12 cellular contexts compared by ENCODE assay signal in genomic region chr2:188984126-188984525, GRCh38. TPM values are rescaled to one million over a fixed set of nuclear protein-coding genes. Genes with fewer than 3 reads are reported as not detected.
DNase-seq lines count a peak whose midpoint lies in the region; ATAC-seq, FAIRE-seq and TF ChIP-seq lines count a peak whose summit lies in the region.
"Had no signal": no experiment of that assay in that cellular context is flagged by ENCODE, and none has a peak within 500 bp of the region (broad histone marks: within the 10 kb centered on the region; RNA-seq: fewer than 3 reads in every experiment).

No MANE protein-coding gene starts in this region.

- H2AFZ ChIP-seq in mesenchymal stem cell (ENCODE audit: low read depth, low read length) = no peak overlapping the region

- no peak overlapping the region for H2AK5ac ChIP-seq in mesenchymal stem cell (ENCODE audit: low read length, severe bottlenecking)

- no peak overlapping the region for H3K4ac ChIP-seq in mesenchymal stem cell (ENCODE audit: low read depth in 1 of 2, low read length in 2 of 2)

- no peaks in the 10 kb centered on the region for H3K27me3 Mint-ChIP-seq in activated T-helper 17 cell treated with anti-CD3 and anti-CD28 coated beads, Interleukin-2, amount 50 U/mL, for 72 hours

- H3K4me3 Mint-ChIP-seq in activated T-helper 17 cell treated with anti-CD3 and anti-CD28 coated beads, Interleukin-2, amount 50 U/mL, for 72 hours = no peak overlapping the region

- H4K91ac ChIP-seq in mesenchymal stem cell (ENCODE audit: low read length) = no peak overlapping the region

- no peak overlapping the region for H2BK12ac ChIP-seq in mesenchymal stem cell (ENCODE audit: low read length in 2 of 2)

- no peaks in the 10 kb centered on the region for H3K27me3 ChIP-seq in mesenchymal stem cell (ENCODE audit: control insufficient read depth in 1 of 2, insufficient read depth in 1 of 2, low read length in 2 of 2)

- DNase-seq in A549 (ENCODE audit: low read depth in 1 of 2, low spot score in 1 of 2) (peak in 1 of 2 experiments; percentile 36), HS-5 (ENCODE audit: low read depth) (peak; percentile 84), cardiac fibroblast (ENCODE audit: low read depth in 2 of 2) (peak; percentile 66 to 80), mesenchymal stem cell (peak; percentile 55), NCI-H146 (lab: John Stamatoyannopoulos, UW) (no peak), NCI-H2171 (lab: John Stamatoyannopoulos, UW) (no peak)
- DNase-seq: activated gamma-delta T cell treated with Interleukin-2 at 50 U/mL for 16 hours; head of caudate nucleus; stimulated activated naive CD4-positive, alpha-beta T cell treated with Interleukin-2 at 50 U/mL for 16 hours had no signal

- H3K36me3 ChIP-seq in mesenchymal stem cell (ENCODE audit: control insufficient read depth in 1 of 2, insufficient read depth in 2 of 2, low read depth in 1 of 2, low read length in 2 of 2) = peaks cover 0 to 64% of the 10 kb centered on the region in 2 experiments
- H3K36me3 ChIP-seq: prostate gland had no signal

- TF ChIP-seq EP300 in A549 (IDR thresholded peaks at IDR 0.05) = no peak

- peaks cover under 1% of the 10 kb centered on the region for H3K4me1 Mint-ChIP-seq in activated T-helper 17 cell treated with anti-CD3 and anti-CD28 coated beads, Interleukin-2, amount 50 U/mL, for 72 hours

- peak; percentile 41; the same call in 2 of the 3 replicates for TF ChIP-seq CTCF in A549 (IDR thresholded peaks at IDR 0.05)
- peak; percentile 34 for TF ChIP-seq CTCF in cardiac fibroblast (IDR thresholded peaks at IDR 0.05; ENCODE audit: low read depth, low read length)

- H3K4me3 ChIP-seq in A549 = no peak overlapping the region
- H3K4me3 ChIP-seq in cardiac fibroblast (replicated peaks in 1 of 2; ENCODE audit: low read depth in 2 of 2, low read length in 2 of 2) = no peak overlapping the region
- peak overlapping the region in 1 of 2 experiments; percentile 32 for H3K4me3 ChIP-seq in mesenchymal stem cell (ENCODE audit: insufficient read depth in 1 of 2, low read depth in 1 of 2, low read length in 2 of 2)
- H3K4me3 ChIP-seq: prostate gland had no signal

- no peak overlapping the region for H2BK5ac ChIP-seq in mesenchymal stem cell (ENCODE audit: low read depth, low read length, poor library complexity, severe bottlenecking)

- H3K9me3 ChIP-seq in A549 (no peaks in the 10 kb centered on the region), mesenchymal stem cell (ENCODE audit: control insufficient read depth, low read length) (no peaks in the 10 kb centered on the region)
- H3K9me3 ChIP-seq: prostate gland had no signal

- no peak overlapping the region for H2BK15ac ChIP-seq in mesenchymal stem cell (ENCODE audit: low read depth, poor library complexity, severe bottlenecking)

- FAIRE-seq in A549 (lab: Jason Lieb, UNC) = peak; percentile 18

- no peak overlapping the region for H3K4me2 ChIP-seq in A549
- no peak overlapping the region for H3K4me2 ChIP-seq in mesenchymal stem cell (ENCODE audit: low read length, poor library complexity, severe bottlenecking)

- ATAC-seq in A549 (peak in 1 of 2 experiments; percentile 51; a peak in 1 of 6 replicates), GM19397 (IDR thresholded peaks at IDR 0.05; ENCODE audit: unreplicated experiment) (no peak)
- ATAC-seq in activated T-helper 17 cell treated with anti-CD3 and anti-CD28 coated beads, Interleukin-2, amount 50 U/mL, for 72 hours (replicated peaks) = no peak

- CTCF ChIA-PET in A549 (lab: Yijun Ruan, JAX) = interaction anchor here (0.6 to 2.3 kb wide), 11 partner anchors 10 to 462 kb away, joined by 3 to 10 read pairs (median 3); no protein-coding TSS in a partner anchor

- peaks cover 14% of the 10 kb centered on the region; the same call in 2 of the 3 replicates for H3K4me1 ChIP-seq in A549
- no peaks in the 10 kb centered on the region for H3K4me1 ChIP-seq in mesenchymal stem cell (ENCODE audit: control insufficient read depth, insufficient read depth, low read depth, low read length)
- H3K4me1 ChIP-seq: prostate gland had no signal

- H3K23ac ChIP-seq in mesenchymal stem cell (ENCODE audit: low read length in 2 of 2) = no peak overlapping the region

- H3K27ac ChIP-seq in A549 (no peak overlapping the region), mesenchymal stem cell (ENCODE audit: low read length, poor library complexity, severe bottlenecking) (no peak overlapping the region)

- H4K8ac ChIP-seq in mesenchymal stem cell (ENCODE audit: low read length) = no peak overlapping the region

- TF ChIP-seq POLR2A in A549 (IDR thresholded peaks at IDR 0.05; ENCODE audit: low read length) = no peak

- H3K18ac ChIP-seq in mesenchymal stem cell (ENCODE audit: low read depth in 1 of 2, low read length in 2 of 2) = no peak overlapping the region

- no peak overlapping the region for H3K14ac ChIP-seq in mesenchymal stem cell (ENCODE audit: low read length in 2 of 2)

- H3K36me3 Mint-ChIP-seq in activated T-helper 17 cell treated with anti-CD3 and anti-CD28 coated beads, Interleukin-2, amount 50 U/mL, for 72 hours (ENCODE audit: low read depth) = no peaks in the 10 kb centered on the region

- peak; percentile 57 to 64 for TF ChIP-seq RAD21 in A549 (conservative IDR thresholded peaks at IDR 0.05 in 1 of 2, IDR thresholded peaks at IDR 0.05 in 1 of 2)

- H2BK120ac ChIP-seq in mesenchymal stem cell (ENCODE audit: low read depth, low read length) = no peak overlapping the region

- peaks cover 1% of the 10 kb centered on the region for H3K79me1 ChIP-seq in mesenchymal stem cell (replicated peaks; ENCODE audit: low read length, poor library complexity, severe bottlenecking)

- H3K9me3 Mint-ChIP-seq in activated T-helper 17 cell treated with anti-CD3 and anti-CD28 coated beads, Interleukin-2, amount 50 U/mL, for 72 hours = no peaks in the 10 kb centered on the region

- H3K9ac ChIP-seq in mesenchymal stem cell (ENCODE audit: low read length) = peak overlapping the region; percentile 99

- H3K27ac Mint-ChIP-seq in activated T-helper 17 cell treated with anti-CD3 and anti-CD28 coated beads, Interleukin-2, amount 50 U/mL, for 72 hours = no peak overlapping the region

- POLR2A ChIA-PET in A549 (lab: Yijun Ruan, JAX) = interaction anchor here (1.0 kb wide), 1 partner anchor 691 kb away, joined by 4 read pairs; no protein-coding TSS in a partner anchor

TF ChIP-seq in A549, 52 proteins besides CTCF, POLR2A, EP300 and RAD21:
- TF ChIP-seq SMC3 (IDR thresholded peaks at IDR 0.05) (peak; percentile 64), MAZ (IDR thresholded peaks at IDR 0.05; ENCODE audit: borderline replicate concordance, low read depth, low read length) (no peak), FOSL2 (IDR thresholded peaks at IDR 0.05) (no peak), FOSL2 (CRISPR knock-in tag; IDR thresholded peaks at IDR 0.05) (no peak), RFX5 (IDR thresholded peaks at IDR 0.05) (no peak), USF2 (IDR thresholded peaks at IDR 0.05) (no peak), HOXA7 (CRISPR knock-in tag; IDR thresholded peaks at IDR 0.05) (no peak)
- TF ChIP-seq, protein P1, sequence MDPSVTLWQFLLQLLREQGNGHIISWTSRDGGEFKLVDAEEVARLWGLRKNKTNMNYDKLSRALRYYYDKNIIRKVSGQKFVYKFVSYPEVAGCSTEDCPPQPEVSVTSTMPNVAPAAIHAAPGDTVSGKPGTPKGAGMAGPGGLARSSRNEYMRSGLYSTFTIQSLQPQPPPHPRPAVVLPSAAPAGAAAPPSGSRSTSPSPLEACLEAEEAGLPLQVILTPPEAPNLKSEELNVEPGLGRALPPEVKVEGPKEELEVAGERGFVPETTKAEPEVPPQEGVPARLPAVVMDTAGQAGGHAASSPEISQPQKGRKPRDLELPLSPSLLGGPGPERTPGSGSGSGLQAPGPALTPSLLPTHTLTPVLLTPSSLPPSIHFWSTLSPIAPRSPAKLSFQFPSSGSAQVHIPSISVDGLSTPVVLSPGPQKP (IDR thresholded peaks at IDR 0.05; ENCODE audit: low read depth, low read length) = no peak

RNA-seq across cellular contexts. Expression of gene COL3A1, which starts 10.0 kb away (rescaled TPM):
- polyA plus RNA-seq in A549 (2011; rRNA removed) (3.2 and 3.7 TPM in 2 replicates), A549 (2017; fragmentation: RNase III; extraction: RNeasy Plus Mini Kit Qiagen cat#74134 plus additional on column Dnase treatment) (0.35 to 0.99 TPM (median 0.70 TPM) in 3 replicates)
- polyA plus RNA-seq in A549 (2012; cell fraction: cytosol; rRNA removed) = 1.1 TPM in 2 replicates
- 2.2 and 2.5 TPM in 2 replicates for polyA plus RNA-seq in A549 (2012; cell fraction: nucleus; rRNA removed)
- 2.8 and 3.4 TPM in 2 replicates for polyA minus RNA-seq in A549 (2011; rRNA and poly(A)+ RNA removed)
- polyA plus RNA-seq in mesenchymal stem cell (2013, experiment 1 of 2) = 3,787 TPM
- polyA plus RNA-seq in mesenchymal stem cell (2013, experiment 2 of 2) = 4,096 TPM
- total RNA-seq in activated T-helper 17 cell treated with anti-CD3 and anti-CD28 coated beads, Interleukin-2, amount 50 U/mL, for 72 hours = under 1 TPM in 1 of 2 donors, not detected in 1; 0.64 TPM

Comparison
In these comparisons a context has a peak if more than half of its experiments do, and no peak if none do; other contexts are left out.
1. DNase-seq: peak in HS-5 (single experiment), cardiac fibroblast (2 of 2) and mesenchymal stem cell (single experiment); none in NCI-H146 (single experiment) and NCI-H2171 (single experiment).